Comparison of ENCODE assay signal across 27 cellular contexts in the genomic region with DNA sequence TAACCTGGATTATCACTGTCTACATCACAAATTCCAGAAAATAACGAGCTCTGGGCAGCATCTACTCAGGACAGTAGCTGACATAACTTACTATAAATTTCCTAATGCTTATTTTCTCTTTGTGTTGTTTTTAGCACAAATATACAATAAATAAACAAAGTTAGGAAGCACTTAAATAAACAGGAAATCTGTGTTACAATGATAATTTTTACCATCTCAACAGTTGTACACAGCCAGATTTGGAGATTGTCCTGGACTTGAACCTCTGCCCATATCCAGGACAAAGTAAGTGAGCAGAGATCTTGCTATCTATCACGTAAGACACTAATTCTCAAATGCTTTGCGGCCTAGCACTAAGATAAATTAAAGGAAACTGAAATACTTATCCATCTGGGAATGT.
"Had no signal": no experiment of that assay in that cellular context is flagged by ENCODE, and none has a peak within 500 bp of the region (broad histone marks: within the 10 kb centered on the region; RNA-seq: fewer than 3 reads in every experiment).

No MANE protein-coding gene starts in this region.

- H3K4me3 ChIP-seq: stomach, suprapubic skin, testis, thoracic aorta, thyroid gland, tibial artery, tibial nerve, transverse colon, upper lobe of left lung, upper lobe of right lung, uterus, vagina had no signal

- DNase-seq: stimulated activated CD4-positive, alpha-beta T cell treated with anti-CD3 and anti-CD28 coated beads, Interleukin-2, amount 100 ng/mL, for 48 hours; stimulated activated CD4-positive, alpha-beta T cell treated with anti-CD3 and anti-CD28 coated beads, Interleukin-4, amount 100 ng/mL, for 1 hour; stimulated activated CD4-positive, alpha-beta T cell treated with anti-CD3 and anti-CD28 coated beads, Interleukin-4, amount 100 ng/mL, for 24 hours; stimulated activated CD4-positive, alpha-beta T cell treated with anti-CD3 and anti-CD28 coated beads, Interleukin-4, amount 100 ng/mL, for 4 hours; stimulated activated CD8-positive, alpha-beta memory T cell treated with anti-CD3 and anti-CD28 coated beads, Interleukin-4, amount 100 ng/mL, for 48 hours; stimulated activated naive B cell treated with anti-CD40 and anti-IgM and Interleukin-4, amounts not matched to agents 10 μg/mL and 1 μg/mL and 100 μg/mL, for 72 hours; stimulated activated naive CD4-positive, alpha-beta T cell; stimulated activated naive CD4-positive, alpha-beta T cell treated with Interleukin-2 at 50 U/mL for 16 hours; stimulated activated naive CD8-positive, alpha-beta T cell treated with anti-CD3 and anti-CD28 coated beads, Interleukin-15, amount 100 ng/mL, for 72 hours; stimulated activated naive CD8-positive, alpha-beta T cell treated with anti-CD3 and anti-CD28 coated beads, Interleukin-15, Interleukin-2, amounts not matched to agents 100 U/mL and 50 U/mL, for 24 hours; stomach; substantia nigra; testis; thyroid gland; tibial artery; transverse colon; trophoblast cell; upper lobe of left lung; upper lobe of right lung; uterus had no signal

- FAIRE-seq: urothelium cell line had no signal

- H3K27me3 ChIP-seq: stomach, suprapubic skin, testis, thyroid gland, tibial artery, tibial nerve, transverse colon, upper lobe of left lung, upper lobe of right lung, uterus, vagina had no signal

- H3K4me1 ChIP-seq: testis, thyroid gland, tibial nerve, transverse colon, upper lobe of right lung, uterus, vagina had no signal

- H3K36me3 ChIP-seq: stomach, suprapubic skin, thoracic aorta, thyroid gland, tibial artery, tibial nerve, transverse colon, upper lobe of left lung, upper lobe of right lung, uterus, vagina had no signal

- H3K9me3 ChIP-seq: stomach, suprapubic skin, testis, thoracic aorta, thyroid gland, tibial artery, tibial nerve, transverse colon, upper lobe of left lung, upper lobe of right lung, uterus, vagina had no signal

- ATAC-seq: stimulated activated effector memory CD8-positive, alpha-beta T cell treated with anti-CD3 and anti-CD28 coated beads, Interleukin-12 subunit alpha, Interleukin-12 subunit beta, amount 100 ng/mL, for 72 hours; stimulated activated memory B cell treated with anti-CD40 and anti-IgM and Interleukin-4, amounts not matched to agents 10 μg/mL and 1 μg/mL and 100 μg/mL, for 72 hours; stimulated activated naive B cell treated with anti-CD40 and anti-IgM and Interleukin-4, amounts not matched to agents 10 μg/mL and 1 μg/mL and 100 μg/mL, for 72 hours; stimulated activated naive CD8-positive, alpha-beta T cell treated with anti-CD3 and anti-CD28 coated beads, Interleukin-15, amount 100 ng/mL, for 72 hours; stimulated activated naive CD8-positive, alpha-beta T cell treated with anti-CD3 and anti-CD28 coated beads, Interleukin-15, Interleukin-2, amounts not matched to agents 100 U/mL and 50 U/mL, for 24 hours; upper lobe of right lung had no signal

- H3K27ac ChIP-seq: stomach, suprapubic skin, testis, thoracic aorta, thyroid gland, tibial artery, tibial nerve, transverse colon, upper lobe of right lung, uterus, vagina had no signal
